ENCODE assay signal across 30 cellular contexts in the genomic region with DNA sequence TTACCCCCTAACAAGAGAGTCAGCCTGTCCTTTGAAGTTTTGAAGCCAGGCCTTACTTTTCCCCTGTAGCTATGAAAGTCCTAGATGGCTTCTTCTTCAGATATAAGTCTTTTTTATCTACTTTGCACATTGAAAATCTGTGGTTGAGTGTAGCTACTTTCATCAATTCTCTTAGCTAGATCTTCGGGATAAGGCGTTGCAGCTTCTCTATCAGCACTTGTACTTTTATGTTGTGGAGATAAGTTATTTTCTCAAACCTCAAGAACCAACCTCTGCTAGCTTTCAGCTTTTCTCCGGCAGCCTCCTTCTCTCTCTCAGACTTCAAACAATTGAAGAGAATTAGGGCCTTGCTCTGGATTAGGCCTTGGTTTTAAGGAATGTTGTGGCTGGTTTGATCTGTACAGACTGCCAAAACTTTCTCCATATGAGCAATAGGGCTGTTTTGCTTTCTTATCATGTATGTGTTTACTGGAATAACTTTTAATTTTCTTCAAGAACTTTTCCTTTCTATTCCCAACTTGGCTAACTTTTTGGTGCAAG. TPM values are rescaled to one million over a fixed set of nuclear protein-coding genes. Genes with fewer than 3 reads are reported as not detected.
DNase-seq lines count a peak whose midpoint lies in the region; ATAC-seq and TF ChIP-seq lines count a peak whose summit lies in the region.
"Had no signal": no experiment of that assay in that cellular context is flagged by ENCODE, and none has a peak within 500 bp of the region (broad histone marks: within the 10 kb centered on the region; RNA-seq: fewer than 3 reads in every experiment).

No MANE protein-coding gene starts in this region.

- no peak overlapping the region for H2BK15ac ChIP-seq in mesendoderm (replicated peaks; ENCODE audit: low read depth)

- H3K4me3 ChIP-seq in Jurkat, Clone E6-1 (ENCODE audit: low read length): no peak overlapping the region
- H3K4me3 ChIP-seq in cardiac fibroblast (replicated peaks in 1 of 2; ENCODE audit: low read depth in 2 of 2, low read length in 2 of 2): no peak overlapping the region
- no peak overlapping the region for H3K4me3 ChIP-seq in mesendoderm (ENCODE audit: low read length)
- H3K4me3 ChIP-seq in uterus: no peak overlapping the region
- H3K4me3 ChIP-seq in H7 (ENCODE audit: insufficient read depth, low read depth, low read length): no peak overlapping the region
- H3K4me3 ChIP-seq: breast epithelium, left ventricle myocardium inferior, Peyer's patch, psoas muscle, transverse colon had no signal

- no peaks in the 10 kb centered on the region for H3K79me1 ChIP-seq in mesendoderm (ENCODE audit: low read length)

- H4K8ac ChIP-seq in mesendoderm (ENCODE audit: low read depth, low read length): no peak overlapping the region

- H3K56ac ChIP-seq in mesendoderm (ENCODE audit: low read length): no peak overlapping the region

- DNase-seq in AG08395 (ENCODE audit: low spot score) (peak; percentile 30), cardiac fibroblast (ENCODE audit: low read depth in 2 of 2) (peak; percentile 5 to 46), mesendoderm (peak; percentile 50), uterus (no peak), H7 (no peak)
- DNase-seq in Jurkat, Clone E6-1 (ENCODE audit: low read depth, low spot score): peak; percentile 99
- DNase-seq: activated CD4-positive, alpha-beta memory T cell treated with anti-CD3 and anti-CD28 coated beads, Interleukin-2, amount 10 ng/mL, durations not matched to agents 7 days and 5 days; activated CD8-positive, alpha-beta memory T cell treated with anti-CD3 and anti-CD28 coated beads, Interleukin-2, amount 50 U/mL, for 4 hours; activated naive CD4-positive, alpha-beta T cell; CD4-positive, alpha-beta memory T cell; DMS 273 treated with DMSO at 0.1 percent for 48 hours; foreskin fibroblast; head of caudate nucleus; left ventricle myocardium inferior; naive B cell; NCI-H146; NCI-H446 treated with DMSO at 0.1 percent for 48 hours; NCI-H774; Peyer's patch; psoas muscle; SIG-M5; stimulated activated CD4-positive, alpha-beta T cell treated with anti-CD3 and anti-CD28 coated beads, Interleukin-15, amount 100 ng/mL, for 24 hours; stimulated activated CD4-positive, alpha-beta T cell treated with anti-CD3 and anti-CD28 coated beads, Interleukin-4, amount 100 ng/mL, for 4 hours; transverse colon had no signal

- no peak overlapping the region for H2BK5ac ChIP-seq in mesendoderm (ENCODE audit: low read length)

- no peak overlapping the region for H2BK120ac ChIP-seq in mesendoderm (ENCODE audit: low read depth, low read length)

- no peaks in the 10 kb centered on the region for H3K79me2 ChIP-seq in mesendoderm (ENCODE audit: control insufficient read depth, insufficient read depth, low read length)

- no peaks in the 10 kb centered on the region for H3K36me3 ChIP-seq in mesendoderm (ENCODE audit: control insufficient read depth, insufficient read depth, low read length)
- H3K36me3 ChIP-seq in uterus: no peaks in the 10 kb centered on the region
- H3K36me3 ChIP-seq in H7 (replicated peaks; ENCODE audit: control insufficient read depth, insufficient read depth, low read length): no peaks in the 10 kb centered on the region
- H3K36me3 ChIP-seq: breast epithelium, left ventricle myocardium inferior, neutrophil, Peyer's patch, transverse colon had no signal

- H3K27ac ChIP-seq in mesendoderm (ENCODE audit: low read depth, low read length): no peak overlapping the region
- no peak overlapping the region for H3K27ac ChIP-seq in uterus
- H3K27ac ChIP-seq: 22Rv1, breast epithelium, left ventricle myocardium inferior, neutrophil, Peyer's patch, psoas muscle, transverse colon had no signal

- peaks cover 4% of the 10 kb centered on the region for H3K4me1 ChIP-seq in mesendoderm (ENCODE audit: control insufficient read depth, low read depth, low read length)
- H3K4me1 ChIP-seq in uterus: no peaks in the 10 kb centered on the region
- H3K4me1 ChIP-seq: breast epithelium, Peyer's patch, transverse colon had no signal

- H3K18ac ChIP-seq in mesendoderm (ENCODE audit: low read length): no peak overlapping the region

- ATAC-seq in GM21723 (IDR thresholded peaks at IDR 0.05; ENCODE audit: unreplicated experiment): no peak
- ATAC-seq in HG03175 (IDR thresholded peaks at IDR 0.05; ENCODE audit: unreplicated experiment): no peak
- ATAC-seq: HCT116, psoas muscle had no signal

- H4K5ac ChIP-seq in mesendoderm (ENCODE audit: low read length): no peak overlapping the region

- H3K4me2 ChIP-seq in mesendoderm (ENCODE audit: low read length): no peak overlapping the region

- peak overlapping the region; percentile 36 for H3K4ac ChIP-seq in mesendoderm (ENCODE audit: low read depth, low read length)

- no peak for TF ChIP-seq POLR2A in uterus (IDR thresholded peaks at IDR 0.05)

- no peak overlapping the region for H3K23ac ChIP-seq in mesendoderm (ENCODE audit: low read length)

- intact Hi-C loops in uterus (cut with DNase I; ENCODE audit: low total_unique reads): no loop called here

- no peaks in the 10 kb centered on the region for H3K9me3 ChIP-seq in uterus
- H3K9me3 ChIP-seq: breast epithelium, neutrophil, Peyer's patch, psoas muscle, transverse colon had no signal

- H3K9ac ChIP-seq in mesendoderm (ENCODE audit: low read length): no peak overlapping the region

- no CpG with 5 or more reads among the region's 3 CpGs for WGBS in mesendoderm (ENCODE audit: extremely low coverage, insufficient coverage, low lambda C conversion rate)

- H3K27me3 ChIP-seq in mesendoderm (ENCODE audit: insufficient read depth, low read length, poor library complexity): no peaks in the 10 kb centered on the region
- no peaks in the 10 kb centered on the region for H3K27me3 ChIP-seq in uterus
- no peaks in the 10 kb centered on the region for H3K27me3 ChIP-seq in H7 (ENCODE audit: control insufficient read depth, insufficient read depth, low read length)
- H3K27me3 ChIP-seq: breast epithelium, neutrophil, Peyer's patch, transverse colon had no signal

- H2AK5ac ChIP-seq in mesendoderm (ENCODE audit: low read length): no peak overlapping the region

- TF ChIP-seq CTCF in cardiac fibroblast (IDR thresholded peaks at IDR 0.05; ENCODE audit: low read depth, low read length) (no peak), uterus (IDR thresholded peaks at IDR 0.05) (no peak)

RNA-seq across cellular contexts. Expression of a gene that starts 21.7 kb away (rescaled TPM):
- not detected for polyA plus RNA-seq in Jurkat, Clone E6-1 (2012; ENCODE audit: insufficient read depth, insufficient read length)
- 0.56 TPM for polyA plus RNA-seq in mesendoderm (2013, experiment 1 of 2)
- polyA plus RNA-seq in mesendoderm (2013, experiment 2 of 2): 0.46 TPM
- 1 to 10 TPM in 1 of 4 donors, under 1 TPM in 1, not detected in 2; 0.48 to 2.7 TPM for total RNA-seq in uterus
- 0.07 TPM in 1 of 2 replicates, not detected in the other for total RNA-seq in H7 (2014; rRNA removed; shearing (Covaris generic))

RNA-seq across cellular contexts. Expression of a gene that starts 44.7 kb away (rescaled TPM):
- 18.9 TPM for polyA plus RNA-seq in Jurkat, Clone E6-1 (2012; ENCODE audit: insufficient read depth, insufficient read length)
- 0.15 TPM for polyA plus RNA-seq in mesendoderm (2013, experiment 1 of 2)
- 0.08 TPM for polyA plus RNA-seq in mesendoderm (2013, experiment 2 of 2)
- 1 to 10 TPM in 1 of 4 donors, under 1 TPM in 1, not detected in 2; 0.97 to 1.2 TPM for total RNA-seq in uterus
- not detected in 2 replicates for total RNA-seq in H7 (2014; rRNA removed; shearing (Covaris generic))
- total RNA-seq: CD4-positive, alpha-beta memory T cell; left ventricle myocardium inferior had no signal
- polyA plus RNA-seq: CD4-positive, alpha-beta memory T cell had no signal

Comparison
In these comparisons a context has a peak if more than half of its experiments do, and no peak if none do; other contexts are left out.
1. DNase-seq: peak in AG08395 (single experiment), Jurkat, Clone E6-1 (single experiment), cardiac fibroblast (2 of 2) and mesendoderm (single experiment); none in uterus (0 of 2) and H7 (single experiment).